17 cellular contexts compared by ENCODE assay signal in the genomic region with DNA sequence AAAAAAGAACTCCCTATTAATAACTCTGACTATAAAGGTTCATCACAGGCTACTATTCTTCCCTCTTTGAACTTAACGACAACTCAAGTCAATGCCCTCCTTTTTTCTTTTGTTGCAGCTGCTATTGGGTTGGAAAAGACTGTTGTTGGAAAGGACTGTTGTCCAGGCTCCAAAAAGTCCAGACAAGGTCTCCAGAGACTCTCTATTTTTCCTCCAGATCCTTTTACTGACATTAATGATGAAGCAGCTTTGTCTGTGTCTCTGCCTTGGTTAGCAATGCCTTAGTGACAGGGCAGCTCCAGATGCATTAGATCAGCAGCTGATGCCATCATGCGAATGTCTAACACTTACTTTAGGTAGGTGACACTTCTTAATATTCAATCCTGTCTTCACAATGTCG.
"Had no signal": no experiment of that assay in that cellular context is flagged by ENCODE, and none has a peak within 500 bp of the region (broad histone marks: within the 10 kb centered on the region; RNA-seq: fewer than 3 reads in every experiment).

No MANE protein-coding gene starts in this region.

- DNase-seq: activated naive CD4-positive, alpha-beta T cell treated with Interleukin-2 at 50 U/mL for 16 hours; activated T-cell treated with anti-CD3 and anti-CD28 coated beads for 4 hours; hippocampal formation; mesendoderm; ovary; stimulated activated CD4-positive, alpha-beta T cell treated with anti-CD3 and anti-CD28 coated beads, Interleukin-4, amount 100 ng/mL, for 4 hours; stimulated activated CD8-positive, alpha-beta memory T cell treated with anti-CD3 and anti-CD28 coated beads, Interleukin-4, amount 100 ng/mL, for 48 hours; stimulated activated naive CD4-positive, alpha-beta T cell treated with Interleukin-2 at 50 U/mL for 16 hours; T-helper 1 cell; T1000; transverse colon had no signal

- H3K27me3 ChIP-seq: breast epithelium, neural progenitor cell, ovary, transverse colon, vagina had no signal

- H3K4me3 ChIP-seq: breast epithelium, neural progenitor cell, ovary, smooth muscle cell, transverse colon, vagina had no signal

- H3K36me3 ChIP-seq: breast epithelium, neural progenitor cell, ovary, transverse colon, vagina had no signal

- H3K4me1 ChIP-seq: breast epithelium, neural progenitor cell, transverse colon had no signal

- H3K9me3 ChIP-seq: breast epithelium, ovary, transverse colon, vagina had no signal

- ATAC-seq: activated CD4-positive, CD25-positive, alpha-beta regulatory T cell treated with anti-CD3 and anti-CD28 coated beads, Interleukin-2, amount 50 U/mL, for 24 hours; activated T-helper 17 cell treated with anti-CD3 and anti-CD28 coated beads, Interleukin-2, amount 50 U/mL, for 72 hours had no signal

- H3K27ac ChIP-seq: breast epithelium, neural progenitor cell, ovary, transverse colon, vagina had no signal
